In the genomic region with DNA sequence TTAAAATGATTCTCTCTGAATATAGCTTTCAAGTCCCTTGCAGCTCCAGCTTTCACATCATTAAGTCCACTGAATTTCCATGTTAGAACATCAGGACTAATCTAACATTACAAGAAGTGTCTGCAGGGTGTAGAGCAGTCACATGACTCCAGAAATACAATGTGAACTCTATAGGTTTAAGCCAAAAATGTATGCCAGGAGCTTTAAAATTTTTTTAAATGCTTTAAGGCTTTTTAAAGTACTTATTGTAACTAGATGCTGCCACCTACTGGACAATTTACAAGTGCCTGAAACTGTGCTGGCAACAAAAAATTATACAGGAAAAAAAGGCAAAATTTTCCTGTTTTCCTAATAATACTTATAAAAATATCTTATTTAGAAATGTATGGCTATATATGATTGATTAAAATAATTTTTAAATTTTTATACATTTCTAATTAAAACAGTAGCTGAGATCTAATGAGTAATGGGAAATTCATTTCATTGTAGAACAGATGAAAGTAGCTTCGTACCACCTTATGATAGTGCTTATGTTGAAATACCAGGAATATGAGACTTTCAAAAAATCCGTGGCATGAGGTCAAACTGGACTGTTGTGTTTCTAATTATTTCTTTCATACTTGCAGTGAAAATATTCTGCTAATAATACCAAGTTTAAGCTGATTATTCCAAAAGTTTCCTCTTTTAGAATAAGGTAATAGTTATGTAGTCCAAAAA, we compare ENCODE assay signal across 8 cellular contexts. TPM values are rescaled to one million over a fixed set of nuclear protein-coding genes. Genes with fewer than 3 reads are reported as not detected.
DNase-seq lines count a peak whose midpoint lies in the region; ATAC-seq and TF ChIP-seq lines count a peak whose summit lies in the region.

No MANE protein-coding gene starts in this region.

- POLR2A ChIA-PET in naive thymus-derived CD4-positive, alpha-beta T cell (lab: Charles Lee): interaction anchor here (1.0 kb wide), 1 partner anchor 26 kb away, joined by 4 read pairs; the partner anchor contains the start of gene FSIP1

- peaks cover 0 to 58% (median 5%) of the 10 kb centered on the region in 5 donors for H3K27me3 Mint-ChIP-seq in naive thymus-derived CD4-positive, alpha-beta T cell

- no peaks in the 10 kb centered on the region for H3K9me3 Mint-ChIP-seq in naive thymus-derived CD4-positive, alpha-beta T cell

- no peaks in the 10 kb centered on the region for H3K79me2 ChIP-seq in OCI-LY1 (ENCODE audit: insufficient read depth, low read length)

- H3K9me2 ChIP-seq in OCI-LY1 (ENCODE audit: low read depth, low read length): no peaks in the 10 kb centered on the region

- H3K9me3 ChIP-seq in OCI-LY1 (ENCODE audit: low read length): no peaks in the 10 kb centered on the region
- no peaks in the 10 kb centered on the region for H3K9me3 ChIP-seq in naive thymus-derived CD4-positive, alpha-beta T cell (ENCODE audit: control insufficient read depth in 2 of 3, low read length in 3 of 3)

- no peak overlapping the region for H3K4me3 Mint-ChIP-seq in naive thymus-derived CD4-positive, alpha-beta T cell

- no peak overlapping the region for H3K27ac Mint-ChIP-seq in naive thymus-derived CD4-positive, alpha-beta T cell

- H3K9ac ChIP-seq in OCI-LY1 (ENCODE audit: low read length): no peak overlapping the region

- H3F3A ChIP-seq in OCI-LY1 (ENCODE audit: insufficient read depth, low read length): no peaks in the 10 kb centered on the region

- CTCF ChIA-PET in naive thymus-derived CD4-positive, alpha-beta T cell (lab: Charles Lee): interaction anchor here (0.6 to 2.4 kb wide), 15 partner anchors 9 to 1316 kb away, joined by 3 to 20 read pairs (median 4); partner anchors contain the start of gene FSIP1

- no peak for ATAC-seq in naive thymus-derived CD4-positive, alpha-beta T cell
- no peak for ATAC-seq in GM19351 (IDR thresholded peaks at IDR 0.05; ENCODE audit: unreplicated experiment)

- no peaks in the 10 kb centered on the region for H3K4me1 Mint-ChIP-seq in naive thymus-derived CD4-positive, alpha-beta T cell

- TF ChIP-seq CTCF in OCI-LY1 (IDR thresholded peaks at IDR 0.05; ENCODE audit: low read length) (peak; percentile 58), coronary artery (IDR thresholded peaks at IDR 0.05) (peak; percentile 68)

- H3K27ac ChIP-seq in OCI-LY1 (ENCODE audit: low read depth, low read length, poor library complexity, severe bottlenecking) (no peak overlapping the region), coronary artery (no peak overlapping the region)
- H3K27ac ChIP-seq in naive thymus-derived CD4-positive, alpha-beta T cell (ENCODE audit: low read depth, low read length): no peak overlapping the region

- no peaks in the 10 kb centered on the region for H3K36me3 Mint-ChIP-seq in naive thymus-derived CD4-positive, alpha-beta T cell

- intact Hi-C loops in naive thymus-derived CD4-positive, alpha-beta T cell (cut with micrococcal nuclease): loop anchor here (1.0 to 10.0 kb wide), 11 partner anchors 71 to 1502 kb away; partner anchors contain the start of gene SPRED1 (in 1 of the 2)
- intact Hi-C loops in posterior cingulate gyrus (cut with DNase I): loop anchor here (1.0 to 10.0 kb wide), 4 partner anchors 71 to 940 kb away; partner anchors contain the start of gene THBS1

- H3K36me3 ChIP-seq in OCI-LY1 (ENCODE audit: insufficient read depth, low read length): no peaks in the 10 kb centered on the region
- no peaks in the 10 kb centered on the region for H3K36me3 ChIP-seq in naive thymus-derived CD4-positive, alpha-beta T cell (ENCODE audit: control insufficient read depth in 2 of 3, insufficient read depth in 3 of 3, low read length in 3 of 3)

- H3K27me3 ChIP-seq in OCI-LY1 (ENCODE audit: insufficient read depth, low read length): no peaks in the 10 kb centered on the region; the same call in 1 of the 2 replicates
- no peaks in the 10 kb centered on the region for H3K27me3 ChIP-seq in naive thymus-derived CD4-positive, alpha-beta T cell (ENCODE audit: control insufficient read depth in 2 of 2, insufficient read depth in 2 of 2, low read length in 2 of 2)

- H2AFZ ChIP-seq in OCI-LY1 (ENCODE audit: low read length): no peak overlapping the region

- H3K4me3 ChIP-seq in OCI-LY1 (ENCODE audit: low read depth, low read length, poor library complexity, severe bottlenecking) (no peak overlapping the region), coronary artery (no peak overlapping the region)
- H3K4me3 ChIP-seq in naive thymus-derived CD4-positive, alpha-beta T cell (ENCODE audit: low read length): no peak overlapping the region

- H4K20me1 ChIP-seq in OCI-LY1 (ENCODE audit: insufficient read depth, low read length): no peaks in the 10 kb centered on the region

- no peaks in the 10 kb centered on the region for H3K4me1 ChIP-seq in OCI-LY1 (ENCODE audit: insufficient read depth, low read length, severe bottlenecking)
- H3K4me1 ChIP-seq in naive thymus-derived CD4-positive, alpha-beta T cell (ENCODE audit: control insufficient read depth in 2 of 2, insufficient read depth in 2 of 2, low read length in 2 of 2): no peaks in the 10 kb centered on the region

- DNase-seq in DMS114 treated with DMSO at 0.1 percent for 48 hours (lab: John Stamatoyannopoulos, UW; ENCODE audit: unreplicated experiment) (peak; percentile 75), HT1080 (ENCODE audit: low read depth) (peak; percentile 52), coronary artery (ENCODE audit: low spot score) (no peak), OCI-M2 (lab: John Stamatoyannopoulos, UW; ENCODE audit: unreplicated experiment) (no peak), posterior cingulate gyrus (no peak)
- peak in 6 of 9 donors; percentile 29 to 50 (median 40) for DNase-seq in naive thymus-derived CD4-positive, alpha-beta T cell

- no peak overlapping the region for H3K4me2 ChIP-seq in OCI-LY1 (ENCODE audit: low read length)

RNA-seq across cellular contexts. Expression of gene FSIP1, which starts 25.7 kb away (rescaled TPM):
- total RNA-seq in HT1080 (2014; rRNA removed; shearing (Covaris generic)): 0.43 and 0.93 TPM in 2 replicates
- 0.19 and 0.21 TPM in 2 replicates for polyA plus RNA-seq in HT1080 (2015; cell fraction: cytosol; rRNA removed)
- 0.42 and 0.49 TPM in 2 replicates for polyA plus RNA-seq in HT1080 (2015; cell fraction: nucleus; rRNA removed)
- total RNA-seq in naive thymus-derived CD4-positive, alpha-beta T cell: under 1 TPM in 4 of 5 experiments, not detected in 1; 0.14 to 0.51 (median 0.35) TPM
- polyA plus RNA-seq in naive thymus-derived CD4-positive, alpha-beta T cell: under 1 TPM; 0.24 to 0.27 TPM

Comparison
In these comparisons a context has a peak if more than half of its experiments do, and no peak if none do; other contexts are left out.
1. DNase-seq: peak in DMS114 treated with DMSO at 0.1 percent for 48 hours (single experiment), HT1080 (single experiment) and naive thymus-derived CD4-positive, alpha-beta T cell (6 of 9); none in coronary artery (single experiment), OCI-M2 (single experiment) and posterior cingulate gyrus (0 of 10).